ENCODE assay signal across 23 cellular contexts in genomic region chr7:105127179-105127578, GRCh38.
A peak's percentile ranks its signal among the peaks of the same experiment; 100 is the strongest.
DNase-seq lines count a peak whose midpoint lies in the region; ATAC-seq and TF ChIP-seq lines count a peak whose summit lies in the region.
"Had no signal": no experiment of that assay in that cellular context is flagged by ENCODE, and none has a peak within 500 bp of the region (broad histone marks: within the 10 kb centered on the region; RNA-seq: fewer than 3 reads in every experiment).

No MANE protein-coding gene starts in this region.

- POLR2A ChIA-PET in activated CD4-positive, alpha-beta memory T cell treated with anti-CD3 and anti-CD28 coated beads for 36 hours (lab: Charles Lee), result no interaction called here
- POLR2A ChIA-PET in activated CD4-positive, alpha-beta memory T cell treated with anti-CD3 and anti-CD28 coated beads, Interleukin-2, amount 10 ng/mL, durations not matched to agents 7 days and 5 days (lab: Charles Lee), result no interaction called here
- POLR2A ChIA-PET in OCI-LY7 (lab: Charles Lee), result interaction anchor here (0.7 kb wide), 1 partner anchor 16 kb away, joined by 3 read pairs; no protein-coding TSS in a partner anchor

- no peaks in the 10 kb centered on the region for H3K9me3 Mint-ChIP-seq in activated CD4-positive, alpha-beta memory T cell treated with anti-CD3 and anti-CD28 coated beads for 36 hours
- H3K9me3 Mint-ChIP-seq in activated CD4-positive, alpha-beta memory T cell treated with anti-CD3 and anti-CD28 coated beads, Interleukin-2, amount 10 ng/mL, durations not matched to agents 7 days and 5 days, result no peaks in the 10 kb centered on the region
- H3K9me3 Mint-ChIP-seq: activated CD4-positive, alpha-beta T cell treated with anti-CD3 and anti-CD28 coated beads, Interleukin-2, amount 10 ng/mL, durations not matched to agents 7 days and 5 days; activated T-cell treated with anti-CD3 and anti-CD28 coated beads, Interleukin-2, amount 50 U/mL, for 4 hours; nephron had no signal

- no peaks in the 10 kb centered on the region for H3K27me3 Mint-ChIP-seq in activated CD4-positive, alpha-beta memory T cell treated with anti-CD3 and anti-CD28 coated beads for 36 hours
- H3K27me3 Mint-ChIP-seq in activated CD4-positive, alpha-beta memory T cell treated with anti-CD3 and anti-CD28 coated beads, Interleukin-2, amount 10 ng/mL, durations not matched to agents 7 days and 5 days, result no peaks in the 10 kb centered on the region
- H3K27me3 Mint-ChIP-seq in T-helper 17 cell, result no peaks in the 10 kb centered on the region
- H3K27me3 Mint-ChIP-seq: activated CD4-positive, alpha-beta T cell treated with anti-CD3 and anti-CD28 coated beads, Interleukin-2, amount 10 ng/mL, durations not matched to agents 7 days and 5 days had no signal

- no peaks in the 10 kb centered on the region for H3K9me3 ChIP-seq in DND-41 (ENCODE audit: insufficient read depth, low read length, severe bottlenecking)
- H3K9me3 ChIP-seq in OCI-LY7 (ENCODE audit: low read length), result no peaks in the 10 kb centered on the region
- H3K9me3 ChIP-seq in T-helper 17 cell (ENCODE audit: control insufficient read depth, low read length, poor library complexity, severe bottlenecking), result no peaks in the 10 kb centered on the region
- H3K9me3 ChIP-seq: A549, vagina had no signal

- H3K9ac ChIP-seq in DND-41 (ENCODE audit: low read depth, low read length), result no peak overlapping the region

- H3K27ac ChIP-seq in DND-41 (ENCODE audit: low read length), result no peak overlapping the region; the same call in 1 of the 2 replicates
- no peak overlapping the region for H3K27ac ChIP-seq in OCI-LY7 (ENCODE audit: low read depth, low read length, poor library complexity, severe bottlenecking)
- H3K27ac ChIP-seq: A549, C4-2B, cardiac muscle cell, epithelial cell of prostate, vagina had no signal

- H3K27me3 ChIP-seq in DND-41 (ENCODE audit: insufficient read depth, low read length, poor library complexity), result no peaks in the 10 kb centered on the region
- H3K27me3 ChIP-seq: cardiac muscle cell, vagina had no signal

- H3K4me3 ChIP-seq in DND-41 (ENCODE audit: low read depth in 1 of 2, low read length in 2 of 2) (no peak overlapping the region), OCI-LY7 (ENCODE audit: low read depth, low read length, poor library complexity, severe bottlenecking) (no peak overlapping the region)
- H3K4me3 ChIP-seq: A549, cardiac muscle cell, skin epidermis, vagina had no signal

- peak overlapping the region; percentile 42 for H3K27ac Mint-ChIP-seq in activated CD4-positive, alpha-beta memory T cell treated with anti-CD3 and anti-CD28 coated beads for 36 hours
- H3K27ac Mint-ChIP-seq in activated CD4-positive, alpha-beta memory T cell treated with anti-CD3 and anti-CD28 coated beads, Interleukin-2, amount 10 ng/mL, durations not matched to agents 7 days and 5 days, result no peak overlapping the region
- no peak overlapping the region for H3K27ac Mint-ChIP-seq in T-helper 17 cell
- H3K27ac Mint-ChIP-seq: nephron had no signal

- H3K79me2 ChIP-seq in DND-41 (ENCODE audit: insufficient read depth, low read length), result peaks cover 96% of the 10 kb centered on the region
- no peaks in the 10 kb centered on the region for H3K79me2 ChIP-seq in OCI-LY7 (ENCODE audit: insufficient read depth, low read depth, low read length)

- H3K4me2 ChIP-seq in DND-41 (ENCODE audit: insufficient read depth, low read length), result no peak overlapping the region
- H3K4me2 ChIP-seq in OCI-LY7 (ENCODE audit: low read length), result no peak overlapping the region
- H3K4me2 ChIP-seq: A549 had no signal

- no TSS peak for BruUV-seq in OCI-LY7 (replicated peaks; lab: Mats Ljungman, UMichigan)

- intact Hi-C loops in activated CD4-positive, alpha-beta memory T cell treated with anti-CD3 and anti-CD28 coated beads for 36 hours (cut with micrococcal nuclease), result no loop called here
- intact Hi-C loops in OCI-LY7 (cut with micrococcal nuclease; ENCODE audit: unreplicated experiment), result no loop called here

- H2AFZ ChIP-seq in DND-41 (ENCODE audit: low read depth, low read length), result no peak overlapping the region
- no peak overlapping the region for H2AFZ ChIP-seq in OCI-LY7 (ENCODE audit: low read length)

- ATAC-seq in DND-41 (ENCODE audit: insufficient read depth, low read depth) (peak; percentile 54; the same call in 1 of the 3 replicates), T-helper 17 cell (no peak)

- no peaks in the 10 kb centered on the region for H3K9me2 ChIP-seq in OCI-LY7 (ENCODE audit: insufficient read depth, low read length)

- no peak overlapping the region for H3K4me3 Mint-ChIP-seq in activated CD4-positive, alpha-beta memory T cell treated with anti-CD3 and anti-CD28 coated beads for 36 hours
- H3K4me3 Mint-ChIP-seq in activated CD4-positive, alpha-beta memory T cell treated with anti-CD3 and anti-CD28 coated beads, Interleukin-2, amount 10 ng/mL, durations not matched to agents 7 days and 5 days, result no peak overlapping the region
- no peak overlapping the region for H3K4me3 Mint-ChIP-seq in T-helper 17 cell
- H3K4me3 Mint-ChIP-seq: activated CD4-positive, alpha-beta T cell treated with anti-CD3 and anti-CD28 coated beads, Interleukin-2, amount 10 ng/mL, durations not matched to agents 7 days and 5 days; activated T-cell treated with anti-CD3 and anti-CD28 coated beads, Interleukin-2, amount 50 U/mL, for 4 hours; nephron had no signal

- TF ChIP-seq CTCF in DND-41 (IDR thresholded peaks at IDR 0.05; ENCODE audit: borderline replicate concordance, extremely low read depth, low read length, poor library complexity, severe bottlenecking), result no peak
- no peak for TF ChIP-seq CTCF in OCI-LY7 (conservative IDR thresholded peaks at IDR 0.05; ENCODE audit: low read length)

- peaks cover 70% of the 10 kb centered on the region for H4K20me1 ChIP-seq in DND-41 (ENCODE audit: insufficient read depth, low read length)
- H4K20me1 ChIP-seq in OCI-LY7 (ENCODE audit: insufficient read depth, low read length), result no peaks in the 10 kb centered on the region

- peaks cover 99% of the 10 kb centered on the region for H3K36me3 ChIP-seq in DND-41 (ENCODE audit: insufficient read depth, low read length)
- peaks cover 3% of the 10 kb centered on the region; the same call in 1 of the 2 replicates for H3K36me3 ChIP-seq in OCI-LY7 (ENCODE audit: insufficient read depth, low read length)
- H3K36me3 ChIP-seq: cardiac muscle cell had no signal

- peaks cover 22% of the 10 kb centered on the region for H3K36me3 Mint-ChIP-seq in activated CD4-positive, alpha-beta memory T cell treated with anti-CD3 and anti-CD28 coated beads for 36 hours
- peaks cover 28% of the 10 kb centered on the region for H3K36me3 Mint-ChIP-seq in activated CD4-positive, alpha-beta memory T cell treated with anti-CD3 and anti-CD28 coated beads, Interleukin-2, amount 10 ng/mL, durations not matched to agents 7 days and 5 days (ENCODE audit: low read depth)
- H3K36me3 Mint-ChIP-seq in T-helper 17 cell (ENCODE audit: low read depth), result peaks cover 8% of the 10 kb centered on the region

- CTCF ChIA-PET in activated CD4-positive, alpha-beta memory T cell treated with anti-CD3 and anti-CD28 coated beads for 36 hours (lab: Charles Lee), result interaction anchor here (1.0 kb wide), 1 partner anchor 96 kb away, joined by 3 read pairs; no protein-coding TSS in a partner anchor
- CTCF ChIA-PET in activated CD4-positive, alpha-beta memory T cell treated with anti-CD3 and anti-CD28 coated beads, Interleukin-2, amount 10 ng/mL, durations not matched to agents 7 days and 5 days (lab: Charles Lee), result interaction anchor here (0.6 kb wide), 1 partner anchor 339 kb away, joined by 3 read pairs; no protein-coding TSS in a partner anchor
- CTCF ChIA-PET in OCI-LY7 (lab: Charles Lee; ENCODE audit: unreplicated experiment), result interaction anchor here (0.6 kb wide), 1 partner anchor 239 kb away, joined by 3 read pairs; no protein-coding TSS in a partner anchor

- DNase-seq in activated CD4-positive, alpha-beta memory T cell treated with anti-CD3 and anti-CD28 coated beads for 36 hours, result no peak
- no peak for DNase-seq in activated CD4-positive, alpha-beta memory T cell treated with anti-CD3 and anti-CD28 coated beads, Interleukin-2, amount 10 ng/mL, durations not matched to agents 7 days and 5 days
- DNase-seq in DND-41, result no peak
- DNase-seq in RPMI8226, result peak; percentile 89
- peak; percentile 39 for DNase-seq in myocyte (ENCODE audit: low read depth)
- DNase-seq in OCI-LY7 (ENCODE audit: low spot score), result no peak
- no peak for DNase-seq in T-helper 17 cell
- DNase-seq in NCI-H510A (lab: John Stamatoyannopoulos, UW), result no peak
- DNase-seq: activated CD4-positive, alpha-beta T cell treated with anti-CD3 and anti-CD28 coated beads, Interleukin-2, amount 10 ng/mL, durations not matched to agents 7 days and 5 days; activated T-cell treated with anti-CD3 and anti-CD28 coated beads, Interleukin-2, amount 50 U/mL, for 4 hours; dermis blood vessel endothelial cell; foreskin melanocyte; GF-D8; kidney glomerular epithelial cell; mesenchymal stem cell; NCI-H2227 treated with DMSO at 0.1 percent for 48 hours had no signal

- H3K4me1 Mint-ChIP-seq in activated CD4-positive, alpha-beta memory T cell treated with anti-CD3 and anti-CD28 coated beads for 36 hours (ENCODE audit: low read depth), result peaks cover 36% of the 10 kb centered on the region
- H3K4me1 Mint-ChIP-seq in activated CD4-positive, alpha-beta memory T cell treated with anti-CD3 and anti-CD28 coated beads, Interleukin-2, amount 10 ng/mL, durations not matched to agents 7 days and 5 days, result peaks cover 30% of the 10 kb centered on the region
- H3K4me1 Mint-ChIP-seq in T-helper 17 cell, result peaks cover 19% of the 10 kb centered on the region

- H3K4me1 ChIP-seq in DND-41 (ENCODE audit: insufficient read depth, low read length) (no peaks in the 10 kb centered on the region), OCI-LY7 (ENCODE audit: insufficient read depth, low read length, poor library complexity, severe bottlenecking) (no peaks in the 10 kb centered on the region)
- H3K4me1 ChIP-seq: A549, vagina had no signal

Comparison
In these comparisons a context has a peak if more than half of its experiments do, and no peak if none do; other contexts are left out.
1. DNase-seq: peak in RPMI8226 (single experiment) and myocyte (single experiment); none in activated CD4-positive, alpha-beta memory T cell treated with anti-CD3 and anti-CD28 coated beads for 36 hours (single experiment), activated CD4-positive, alpha-beta memory T cell treated with anti-CD3 and anti-CD28 coated beads, Interleukin-2, amount 10 ng/mL, durations not matched to agents 7 days and 5 days (single experiment), DND-41 (single experiment), OCI-LY7 (single experiment), T-helper 17 cell (0 of 3) and NCI-H510A (single experiment).